9 cellular contexts compared by ENCODE assay signal in the genomic region with DNA sequence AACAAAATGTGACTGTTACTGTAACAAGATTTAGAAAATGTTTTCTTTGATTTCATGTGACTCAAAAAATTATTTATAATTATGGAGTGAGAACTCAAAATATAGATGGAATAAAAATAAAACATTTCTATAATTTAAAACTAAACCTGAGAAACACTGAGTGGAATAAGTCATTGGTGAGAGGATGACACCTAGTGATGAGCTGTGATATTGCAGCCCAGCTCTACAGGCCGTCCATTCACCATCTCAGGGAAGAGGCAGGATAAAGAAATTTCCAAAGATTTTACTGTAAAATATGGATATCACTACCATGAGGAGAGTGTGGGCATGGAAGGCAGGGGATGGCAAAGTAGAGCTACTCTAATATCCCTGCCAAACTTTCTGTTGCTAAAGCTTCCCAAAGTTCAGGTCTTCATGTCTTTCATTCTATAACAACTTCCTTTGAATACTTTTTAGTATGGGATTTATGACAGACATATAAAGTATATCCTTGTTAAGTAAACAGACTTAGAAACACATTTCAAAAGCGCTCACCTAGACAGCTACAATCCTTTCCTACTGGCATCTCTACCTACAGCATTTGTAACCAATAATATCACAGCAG.
DNase-seq lines count a peak whose midpoint lies in the region; ATAC-seq and TF ChIP-seq lines count a peak whose summit lies in the region.
"Had no signal": no experiment of that assay in that cellular context is flagged by ENCODE, and none has a peak within 500 bp of the region (broad histone marks: within the 10 kb centered on the region; RNA-seq: fewer than 3 reads in every experiment).

No MANE protein-coding gene starts in this region.

- no peaks in the 10 kb centered on the region for H3F3A ChIP-seq in neural progenitor cell (ENCODE audit: low read depth)

- no peaks in the 10 kb centered on the region for H3K36me3 Mint-ChIP-seq in neural progenitor cell

- no peaks in the 10 kb centered on the region for H3K79me2 ChIP-seq in neural progenitor cell (ENCODE audit: low read depth)

- H3K27me3 Mint-ChIP-seq in neural progenitor cell (ENCODE audit: insufficient read depth, low read depth), result no peaks in the 10 kb centered on the region
- H3K27me3 Mint-ChIP-seq: stimulated activated naive B cell treated with anti-CD40 and anti-IgM and Interleukin-4, amounts not matched to agents 10 μg/mL and 1 μg/mL and 100 μg/mL, for 72 hours had no signal

- H3K9me3 ChIP-seq in neural progenitor cell (ENCODE audit: low read depth), result no peaks in the 10 kb centered on the region

- no peaks in the 10 kb centered on the region for H4K20me1 ChIP-seq in neural progenitor cell (ENCODE audit: low read depth)

- H2AFZ ChIP-seq in neural progenitor cell (replicated peaks), result no peak overlapping the region

- H3K4me1 ChIP-seq in neural progenitor cell, result no peaks in the 10 kb centered on the region

- no peaks in the 10 kb centered on the region for H3K36me3 ChIP-seq in neural progenitor cell

- H3K4me3 ChIP-seq in cardiac fibroblast (replicated peaks in 1 of 2; ENCODE audit: low read depth in 2 of 2, low read length in 2 of 2) (no peak overlapping the region), neural progenitor cell (no peak overlapping the region)

- no peak for TF ChIP-seq POLR2A in GM18505 (IDR thresholded peaks at IDR 0.05; ENCODE audit: borderline replicate concordance, extremely low read depth, insufficient read depth, insufficient read length)

- ATAC-seq in GM18505 (IDR thresholded peaks at IDR 0.05; ENCODE audit: unreplicated experiment) (no peak), HG03039 (IDR thresholded peaks at IDR 0.05; ENCODE audit: unreplicated experiment) (no peak)
- ATAC-seq: stimulated activated naive B cell treated with anti-CD40 and anti-IgM and Interleukin-4, amounts not matched to agents 10 μg/mL and 1 μg/mL and 100 μg/mL, for 72 hours had no signal

- H3K27ac Mint-ChIP-seq in neural progenitor cell, result no peak overlapping the region
- H3K27ac Mint-ChIP-seq: stimulated activated naive B cell treated with anti-CD40 and anti-IgM and Interleukin-4, amounts not matched to agents 10 μg/mL and 1 μg/mL and 100 μg/mL, for 72 hours had no signal

- no peak overlapping the region for H3K27ac ChIP-seq in neural progenitor cell

- no peak overlapping the region for H3K4me2 ChIP-seq in neural progenitor cell

- H3K27me3 ChIP-seq in neural progenitor cell, result no peaks in the 10 kb centered on the region

- H3K9ac ChIP-seq in neural progenitor cell, result no peak overlapping the region

- H3K4me3 Mint-ChIP-seq in neural progenitor cell, result no peak overlapping the region
- H3K4me3 Mint-ChIP-seq: stimulated activated naive B cell treated with anti-CD40 and anti-IgM and Interleukin-4, amounts not matched to agents 10 μg/mL and 1 μg/mL and 100 μg/mL, for 72 hours had no signal

- no peaks in the 10 kb centered on the region for H3K4me1 Mint-ChIP-seq in neural progenitor cell

- H3K9me3 Mint-ChIP-seq in neural progenitor cell, result peaks cover 9% of the 10 kb centered on the region

- DNase-seq in Daoy (ENCODE audit: low read depth) (peak; percentile 23), LHCN-M2 (ENCODE audit: low read depth) (peak; percentile 44), cardiac fibroblast (ENCODE audit: low read depth in 2 of 2) (peak; percentile 34 to 63), neural progenitor cell (ENCODE audit: low spot score) (peak; percentile 4), amniotic stem cell (lab: John Stamatoyannopoulos, UW) (no peak), cerebellar cortex (ENCODE audit: low spot score) (no peak)
- DNase-seq: stimulated activated naive B cell treated with anti-CD40 and anti-IgM and Interleukin-4, amounts not matched to agents 10 μg/mL and 1 μg/mL and 100 μg/mL, for 72 hours had no signal

- peak; percentile 78 for TF ChIP-seq CTCF in cardiac fibroblast (IDR thresholded peaks at IDR 0.05; ENCODE audit: low read depth, low read length)
- peak; percentile 57 for TF ChIP-seq CTCF in neural progenitor cell (IDR thresholded peaks at IDR 0.05)

Comparison
In these comparisons a context has a peak if more than half of its experiments do, and no peak if none do; other contexts are left out.
1. DNase-seq: peak in Daoy (single experiment), LHCN-M2 (single experiment), cardiac fibroblast (2 of 2) and neural progenitor cell (single experiment); none in amniotic stem cell (single experiment) and cerebellar cortex (single experiment).